10 cellular contexts compared by ENCODE assay signal in genomic region chr11:45097721-45098493, GRCh38. TPM values are rescaled to one million over a fixed set of nuclear protein-coding genes. Genes with fewer than 3 reads are reported as not detected.
DNase-seq lines count a peak whose midpoint lies in the region; ATAC-seq, FAIRE-seq and TF ChIP-seq lines count a peak whose summit lies in the region.
"Had no signal": no experiment of that assay in that cellular context is flagged by ENCODE, and none has a peak within 500 bp of the region (broad histone marks: within the 10 kb centered on the region; RNA-seq: fewer than 3 reads in every experiment).

No MANE protein-coding gene starts in this region.

- peaks cover 47% of the 10 kb centered on the region for H3K27me3 Mint-ChIP-seq in astrocyte (ENCODE audit: low read depth, unreplicated experiment)

- peaks cover 16% of the 10 kb centered on the region for H3K4me1 ChIP-seq in astrocyte (ENCODE audit: insufficient read depth, low read length)
- no peaks in the 10 kb centered on the region for H3K4me1 ChIP-seq in uterus

- intact Hi-C loops in uterus (cut with DNase I; ENCODE audit: low total_unique reads), result no loop called here

- no peak overlapping the region for H3K4me3 Mint-ChIP-seq in astrocyte (ENCODE audit: unreplicated experiment)

- H3K27ac ChIP-seq in astrocyte (ENCODE audit: low read depth, low read length) (no peak overlapping the region), uterus (no peak overlapping the region)

- H3K4me1 Mint-ChIP-seq in astrocyte (ENCODE audit: low read depth, unreplicated experiment), result peaks cover 14% of the 10 kb centered on the region

- ATAC-seq in GM21619 (IDR thresholded peaks at IDR 0.05; ENCODE audit: unreplicated experiment), result no peak

- no peak overlapping the region for H3K4me2 ChIP-seq in astrocyte (ENCODE audit: low read length)

- no peaks in the 10 kb centered on the region for H3K36me3 Mint-ChIP-seq in astrocyte (ENCODE audit: low read depth, unreplicated experiment)
- H3K36me3 Mint-ChIP-seq: naive B cell had no signal

- TF ChIP-seq CTCF in astrocyte (IDR thresholded peaks at IDR 0.05; ENCODE audit: insufficient read depth, low read depth, low read length) (no peak), uterus (IDR thresholded peaks at IDR 0.05) (peak in 1 of 4 experiments; percentile 27)

- H3K9me3 Mint-ChIP-seq in astrocyte (ENCODE audit: unreplicated experiment), result no peaks in the 10 kb centered on the region
- H3K9me3 Mint-ChIP-seq: naive B cell had no signal

- no peak overlapping the region for H3K9ac ChIP-seq in astrocyte (ENCODE audit: low read length)

- H3K9me3 ChIP-seq in astrocyte (ENCODE audit: insufficient read depth, low read depth, low read length) (no peaks in the 10 kb centered on the region), uterus (no peaks in the 10 kb centered on the region)

- H3K27me3 ChIP-seq in astrocyte (ENCODE audit: insufficient read depth, low read length) (peaks cover 47% of the 10 kb centered on the region), uterus (no peaks in the 10 kb centered on the region)

- no peak overlapping the region for H3K4me3 ChIP-seq in astrocyte (ENCODE audit: insufficient read depth, low read depth, low read length)
- H3K4me3 ChIP-seq in uterus, result no peak overlapping the region

- no peak overlapping the region for H2AFZ ChIP-seq in astrocyte (ENCODE audit: low read depth, low read length)

- no peak overlapping the region for H3K27ac Mint-ChIP-seq in astrocyte (ENCODE audit: unreplicated experiment)

- H3K36me3 ChIP-seq in astrocyte (ENCODE audit: insufficient read depth, low read length), result no peaks in the 10 kb centered on the region
- no peaks in the 10 kb centered on the region for H3K36me3 ChIP-seq in uterus

- H3K79me2 ChIP-seq in astrocyte (ENCODE audit: insufficient read depth, low read length), result no peaks in the 10 kb centered on the region

- H4K20me1 ChIP-seq in astrocyte (ENCODE audit: insufficient read depth, low read length), result peaks cover 14% of the 10 kb centered on the region

- FAIRE-seq in astrocyte (lab: Jason Lieb, UNC), result no peak
- FAIRE-seq: GM18507 had no signal

- DNase-seq in Daoy (ENCODE audit: low read depth) (peak; percentile 70), MV-4-11 (lab: John Stamatoyannopoulos, UW) (peak; percentile 50), astrocyte (ENCODE audit: low read depth) (peak; percentile 56), iris pigment epithelial cell (ENCODE audit: low read depth) (peak; percentile 37), uterus (peak; percentile 39 to 63), HPDE6-E6E7 (ENCODE audit: extremely low spot score) (no peak), HK-2 (ENCODE audit: unreplicated experiment) (no peak)
- DNase-seq: naive B cell had no signal

- TF ChIP-seq POLR2A in uterus (IDR thresholded peaks at IDR 0.05), result no peak

RNA-seq across cellular contexts. Expression of gene PRDM11, which starts 48.5 kb away (rescaled TPM):
- 2.4 and 2.7 TPM in 2 replicates for total RNA-seq in Daoy (2014; rRNA removed; shearing (Covaris generic))
- total RNA-seq in astrocyte (9.1 and 9.9 TPM in 2 replicates), uterus (100 to 1,000 TPM in 1 of 4 donors, 10 to 100 TPM in 2, 1 to 10 TPM in 1; 7.4 to 318 (median 58.5) TPM)

Comparison
In these comparisons a context has a peak if more than half of its experiments do, and no peak if none do; other contexts are left out.
1. DNase-seq: peak in Daoy (single experiment), MV-4-11 (single experiment), astrocyte (single experiment), iris pigment epithelial cell (single experiment) and uterus (2 of 2); none in HPDE6-E6E7 (single experiment) and HK-2 (single experiment).